Comparison of ENCODE assay signal across 12 cellular contexts in genomic region chr17:62791235-62792121, GRCh38. TPM values are rescaled to one million over a fixed set of nuclear protein-coding genes. Genes with fewer than 3 reads are reported as not detected.
DNase-seq lines count a peak whose midpoint lies in the region; ATAC-seq, FAIRE-seq and TF ChIP-seq lines count a peak whose summit lies in the region.
"Had no signal": no experiment of that assay in that cellular context is flagged by ENCODE, and none has a peak within 500 bp of the region (broad histone marks: within the 10 kb centered on the region; RNA-seq: fewer than 3 reads in every experiment).

No MANE protein-coding gene starts in this region.

- H3K27me3 Mint-ChIP-seq in T-helper 17 cell: peaks cover 18% of the 10 kb centered on the region

- TF ChIP-seq POLR2A in H54 (IDR thresholded peaks at IDR 0.05; ENCODE audit: low read depth, low read length): no peak

- peaks cover 12% of the 10 kb centered on the region for H3K4me1 Mint-ChIP-seq in T-helper 17 cell

- DNase-seq in A172 (ENCODE audit: low spot score) (peak; percentile 66), H54 (ENCODE audit: insufficient read length, low spot score) (no peak), T-helper 17 cell (no peak), hepatic stellate cell (ENCODE audit: low spot score) (peak; percentile 71), NCI-H526 treated with DMSO at 0.1 percent for 48 hours (lab: John Stamatoyannopoulos, UW) (no peak), T1000 (lab: John Stamatoyannopoulos, UW) (no peak)
- DNase-seq: activated T-cell treated with anti-CD3 and anti-CD28 coated beads, Interleukin-2, amount 50 U/mL, for 1 hour; CD8-positive, alpha-beta T cell; effector memory CD4-positive, alpha-beta T cell; transverse colon had no signal

- peak overlapping the region; percentile 54 for H3K27ac Mint-ChIP-seq in T-helper 17 cell
- H3K27ac Mint-ChIP-seq: CD8-positive, alpha-beta T cell had no signal

- no peaks in the 10 kb centered on the region for H3K9me3 ChIP-seq in T-helper 17 cell (ENCODE audit: control insufficient read depth, low read length, poor library complexity, severe bottlenecking)
- H3K9me3 ChIP-seq: transverse colon had no signal

- no peak overlapping the region for H3K4me3 Mint-ChIP-seq in T-helper 17 cell
- H3K4me3 Mint-ChIP-seq: CD8-positive, alpha-beta T cell had no signal

- H3K36me3 Mint-ChIP-seq in T-helper 17 cell (ENCODE audit: low read depth): peaks cover 2% of the 10 kb centered on the region
- H3K36me3 Mint-ChIP-seq: CD8-positive, alpha-beta T cell had no signal

- ATAC-seq in T-helper 17 cell: no peak
- ATAC-seq in GM18498 (IDR thresholded peaks at IDR 0.05; ENCODE audit: unreplicated experiment): no peak
- ATAC-seq in HG02885 (IDR thresholded peaks at IDR 0.05; ENCODE audit: poor library complexity, unreplicated experiment): no peak
- ATAC-seq: CD8-positive, alpha-beta T cell had no signal

- peak; percentile 45 for FAIRE-seq in H54 (lab: Jason Lieb, UNC)

RNA-seq across cellular contexts. Expression of gene MARCHF10, which starts 16.6 kb away (rescaled TPM):
- 0.19 TPM in 1 of 2 replicates, not detected in the other for total RNA-seq in A172 (2014; rRNA removed; shearing (Covaris generic))
- total RNA-seq in T-helper 17 cell: under 1 TPM; 0.26 to 0.80 TPM
- total RNA-seq: CD8-positive, alpha-beta T cell had no signal

Comparison
In these comparisons a context has a peak if more than half of its experiments do, and no peak if none do; other contexts are left out.
1. DNase-seq: peak in A172 (single experiment) and hepatic stellate cell (single experiment); none in H54 (single experiment), T-helper 17 cell (0 of 3), NCI-H526 treated with DMSO at 0.1 percent for 48 hours (single experiment) and T1000 (single experiment).